Comparison of ENCODE assay signal across 8 cellular contexts in genomic region chr17:8057691-8058114, GRCh38. TPM values are rescaled to one million over a fixed set of nuclear protein-coding genes. Genes with fewer than 3 reads are reported as not detected.
DNase-seq lines count a peak whose midpoint lies in the region; ATAC-seq, FAIRE-seq and TF ChIP-seq lines count a peak whose summit lies in the region.

No MANE protein-coding gene starts in this region.

- H3K79me2 ChIP-seq in astrocyte (ENCODE audit: insufficient read depth, low read length) = no peaks in the 10 kb centered on the region

- H3K36me3 ChIP-seq in astrocyte (ENCODE audit: insufficient read depth, low read length) = no peaks in the 10 kb centered on the region
- H3K36me3 ChIP-seq in left ventricle myocardium inferior = no peaks in the 10 kb centered on the region

- H3K27ac ChIP-seq in astrocyte (ENCODE audit: low read depth, low read length) (no peak overlapping the region), left ventricle myocardium inferior (replicated peaks) (no peak overlapping the region)

- peak overlapping the region; percentile 13 for H3K4me2 ChIP-seq in astrocyte (ENCODE audit: low read length)

- H3K9me3 ChIP-seq in astrocyte (ENCODE audit: insufficient read depth, low read depth, low read length) (no peaks in the 10 kb centered on the region), left ventricle myocardium inferior (replicated peaks) (no peaks in the 10 kb centered on the region)

- TF ChIP-seq CTCF in astrocyte (IDR thresholded peaks at IDR 0.05; ENCODE audit: insufficient read depth, low read depth, low read length) (peak; percentile 84), left ventricle myocardium inferior (IDR thresholded peaks at IDR 0.05; ENCODE audit: borderline replicate concordance) (peak; percentile 84), progenitor cell of endocrine pancreas (IDR thresholded peaks at IDR 0.05; ENCODE audit: unreplicated experiment) (peak; percentile 74)

- H3K27me3 Mint-ChIP-seq in astrocyte (ENCODE audit: low read depth, unreplicated experiment) = peaks cover 49% of the 10 kb centered on the region
- H3K27me3 Mint-ChIP-seq in progenitor cell of endocrine pancreas = peaks cover 60% of the 10 kb centered on the region

- H3K4me3 ChIP-seq in astrocyte (ENCODE audit: insufficient read depth, low read depth, low read length) = no peak overlapping the region
- no peak overlapping the region for H3K4me3 ChIP-seq in left ventricle myocardium inferior

- H3K9me3 Mint-ChIP-seq in astrocyte (ENCODE audit: unreplicated experiment) (peaks cover 2% of the 10 kb centered on the region), progenitor cell of endocrine pancreas (ENCODE audit: low read depth) (no peaks in the 10 kb centered on the region)

- peak; percentile 38 for DNase-seq in activated gamma-delta T cell treated with Interleukin-2 at 50 U/mL for 16 hours
- DNase-seq in activated gamma-delta T cell (lab: John Stamatoyannopoulos, UW) = no peak
- DNase-seq in NCI-H1092 (lab: John Stamatoyannopoulos, UW) = peak; percentile 34
- peak; percentile 81 for DNase-seq in SK-N-DZ (ENCODE audit: low spot score)
- DNase-seq in astrocyte (ENCODE audit: low read depth) = peak; percentile 53
- no peak for DNase-seq in left ventricle myocardium inferior
- no peak for DNase-seq in progenitor cell of endocrine pancreas (ENCODE audit: low spot score, unreplicated experiment)

- intact Hi-C loops in left ventricle myocardium inferior (cut with micrococcal nuclease) = no loop called here

- H3K4me1 Mint-ChIP-seq in astrocyte (ENCODE audit: low read depth, unreplicated experiment) = peaks cover 11% of the 10 kb centered on the region
- H3K4me1 Mint-ChIP-seq in progenitor cell of endocrine pancreas (ENCODE audit: low read depth) = peaks cover 22% of the 10 kb centered on the region

- no peak overlapping the region for H3K9ac ChIP-seq in astrocyte (ENCODE audit: low read length)

- H3K27me3 ChIP-seq in astrocyte (ENCODE audit: insufficient read depth, low read length) = peaks cover 44% of the 10 kb centered on the region
- H3K27me3 ChIP-seq in left ventricle myocardium inferior (ENCODE audit: low read depth) = peaks cover 77% of the 10 kb centered on the region

- FAIRE-seq in astrocyte (lab: Jason Lieb, UNC) = peak; percentile 89

- no peak for ATAC-seq in HG02840 (IDR thresholded peaks at IDR 0.05; ENCODE audit: low FRiP score, unreplicated experiment)

- H3K4me1 ChIP-seq in astrocyte (ENCODE audit: insufficient read depth, low read length) (peaks cover 9% of the 10 kb centered on the region), left ventricle myocardium inferior (peaks cover 6% of the 10 kb centered on the region)

- no peaks in the 10 kb centered on the region for H4K20me1 ChIP-seq in astrocyte (ENCODE audit: insufficient read depth, low read length)

- no peak overlapping the region for H2AFZ ChIP-seq in astrocyte (ENCODE audit: low read depth, low read length)

- H3K27ac Mint-ChIP-seq in astrocyte (ENCODE audit: unreplicated experiment) (no peak overlapping the region), progenitor cell of endocrine pancreas (no peak overlapping the region)

- H3K36me3 Mint-ChIP-seq in astrocyte (ENCODE audit: low read depth, unreplicated experiment) (no peaks in the 10 kb centered on the region), progenitor cell of endocrine pancreas (ENCODE audit: insufficient read depth) (no peaks in the 10 kb centered on the region)

- H3K4me3 Mint-ChIP-seq in astrocyte (ENCODE audit: unreplicated experiment) (no peak overlapping the region), progenitor cell of endocrine pancreas (ENCODE audit: low read depth) (no peak overlapping the region)

RNA-seq across cellular contexts. Expression of gene ALOX15B, which starts 18.8 kb away (rescaled TPM):
- polyA plus RNA-seq in SK-N-DZ (2014; cell fraction: cytosol; rRNA removed) = not detected in 2 replicates
- not detected in 2 replicates for polyA plus RNA-seq in SK-N-DZ (2014; cell fraction: nucleus; rRNA removed)
- total RNA-seq in astrocyte (not detected in 2 replicates), left ventricle myocardium inferior (not detected), progenitor cell of endocrine pancreas (not detected in 2 replicates)

RNA-seq across cellular contexts. Expression of gene ALOX12B, which starts 29.8 kb away (rescaled TPM):
- not detected in 2 replicates for polyA plus RNA-seq in SK-N-DZ (2014; cell fraction: cytosol; rRNA removed)
- not detected in 2 replicates for polyA plus RNA-seq in SK-N-DZ (2014; cell fraction: nucleus; rRNA removed)
- total RNA-seq in astrocyte (not detected in 2 replicates), left ventricle myocardium inferior (not detected), progenitor cell of endocrine pancreas (0.41 and 0.60 TPM in 2 replicates)

RNA-seq across cellular contexts. Expression of gene GUCY2D, which starts 55.3 kb away (rescaled TPM):
- polyA plus RNA-seq in SK-N-DZ (2014; cell fraction: cytosol; rRNA removed) = not detected in 2 replicates
- not detected in 2 replicates for polyA plus RNA-seq in SK-N-DZ (2014; cell fraction: nucleus; rRNA removed)
- total RNA-seq in astrocyte (not detected in 2 replicates), left ventricle myocardium inferior (not detected), progenitor cell of endocrine pancreas (not detected in 2 replicates)

Comparison
In these comparisons a context has a peak if more than half of its experiments do, and no peak if none do; other contexts are left out.
1. DNase-seq: peak in activated gamma-delta T cell treated with Interleukin-2 at 50 U/mL for 16 hours (single experiment), NCI-H1092 (single experiment), SK-N-DZ (single experiment) and astrocyte (single experiment); none in activated gamma-delta T cell (single experiment), left ventricle myocardium inferior (single experiment) and progenitor cell of endocrine pancreas (single experiment).
2. Peak in every context shown above with its lines, with median percentiles within 50 percentile points of each other: CTCF ChIP-seq.